Comparison of ENCODE assay signal across 9 cellular contexts in the genomic region with DNA sequence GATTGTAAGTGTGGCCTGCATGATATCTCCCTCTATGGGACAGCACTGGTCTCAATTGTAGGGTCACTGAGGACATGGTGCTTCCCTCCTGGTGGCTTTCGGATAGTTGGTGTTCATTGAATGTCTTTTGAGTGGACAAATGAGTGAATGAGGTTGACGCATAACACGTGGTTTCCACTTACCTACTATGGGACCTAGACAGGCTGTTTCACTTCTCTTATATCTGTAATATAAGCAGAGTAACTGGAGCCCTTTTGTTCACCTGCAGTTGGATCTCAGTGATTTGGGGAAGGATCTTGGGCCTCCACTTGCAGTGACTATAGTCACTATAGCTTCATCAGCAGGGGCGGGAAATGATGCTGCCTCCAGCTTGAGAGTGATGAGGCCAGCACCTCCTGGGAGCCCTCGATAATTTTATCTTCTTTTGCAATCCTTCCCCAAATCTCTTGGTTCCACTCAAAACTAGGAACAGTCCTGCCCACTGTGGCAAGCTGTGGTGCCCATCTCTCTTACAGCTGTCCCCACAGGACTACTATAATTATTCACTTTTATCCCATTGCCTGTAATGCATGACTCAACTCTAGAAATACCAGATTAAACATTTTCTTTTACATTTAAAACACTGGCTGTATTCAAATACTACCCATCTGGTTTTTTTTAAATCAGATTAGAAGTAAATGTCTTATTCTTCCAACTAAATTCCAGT.
DNase-seq lines count a peak whose midpoint lies in the region; ATAC-seq and TF ChIP-seq lines count a peak whose summit lies in the region.
"Had no signal": no experiment of that assay in that cellular context is flagged by ENCODE, and none has a peak within 500 bp of the region (broad histone marks: within the 10 kb centered on the region; RNA-seq: fewer than 3 reads in every experiment).

No MANE protein-coding gene starts in this region.

- intact Hi-C loops in CD14-positive monocyte (cut with micrococcal nuclease), result no loop called here

- peak; percentile 52 for ATAC-seq in GM18907 (IDR thresholded peaks at IDR 0.05; ENCODE audit: unreplicated experiment)
- peak; percentile 67 for ATAC-seq in HG02973 (IDR thresholded peaks at IDR 0.05; ENCODE audit: unreplicated experiment)
- ATAC-seq in activated naive CD4-positive, alpha-beta T cell treated with anti-CD3 and anti-CD28 coated beads, Interleukin-2, amount 50 U/mL, for 72 hours, result peak; percentile 29 to 31
- no peak for ATAC-seq in HG03280 (IDR thresholded peaks at IDR 0.05; ENCODE audit: unreplicated experiment)
- ATAC-seq: Right ventricle myocardium inferior had no signal

- H3K27ac Mint-ChIP-seq in CD14-positive monocyte, result peak overlapping the region; percentile 1 to 81 (median 42)
- H3K27ac Mint-ChIP-seq in activated naive CD4-positive, alpha-beta T cell treated with anti-CD3 and anti-CD28 coated beads, Interleukin-2, amount 50 U/mL, for 72 hours, result peak overlapping the region; percentile 23 to 69

- peaks cover 34% of the 10 kb centered on the region for H3K4me1 Mint-ChIP-seq in CD14-positive monocyte

- no peak for DNase-seq in CD14-positive monocyte (ENCODE audit: low spot score)
- peak in 1 of 2 donors; percentile 37 for DNase-seq in activated naive CD4-positive, alpha-beta T cell treated with anti-CD3 and anti-CD28 coated beads, Interleukin-2, amount 50 U/mL, for 72 hours (ENCODE audit: low spot score in 2 of 2)
- no peak for DNase-seq in DMS 273 (lab: John Stamatoyannopoulos, UW; ENCODE audit: unreplicated experiment)
- no peak for DNase-seq in SIG-M5 treated with dmso at 0.1 percent for 504 hours (lab: John Stamatoyannopoulos, UW; ENCODE audit: unreplicated experiment)
- DNase-seq in NCI-H2107 treated with DMSO at 0.1 percent for 48 hours (lab: John Stamatoyannopoulos, UW; ENCODE audit: unreplicated experiment), result no peak

- peaks cover 0 to 1% (median 0%) of the 10 kb centered on the region in 7 donors for H3K9me3 Mint-ChIP-seq in CD14-positive monocyte
- H3K9me3 Mint-ChIP-seq in activated naive CD4-positive, alpha-beta T cell treated with anti-CD3 and anti-CD28 coated beads, Interleukin-2, amount 50 U/mL, for 72 hours, result peaks cover 0 to 10% of the 10 kb centered on the region in 2 donors

- H3K36me3 Mint-ChIP-seq in CD14-positive monocyte, result peaks cover 38 to 41% of the 10 kb centered on the region in 2 donors
- peaks cover 0 to 34% of the 10 kb centered on the region in 2 donors for H3K36me3 Mint-ChIP-seq in activated naive CD4-positive, alpha-beta T cell treated with anti-CD3 and anti-CD28 coated beads, Interleukin-2, amount 50 U/mL, for 72 hours

- TF ChIP-seq CTCF in CD14-positive monocyte (IDR thresholded peaks at IDR 0.05), result no peak

- peaks cover 0 to 2% (median 0%) of the 10 kb centered on the region in 3 donors for H3K27me3 Mint-ChIP-seq in CD14-positive monocyte (ENCODE audit: low read depth in 3 of 3)

- peak overlapping the region in 1 of 2 donors; percentile 46 for H3K4me3 Mint-ChIP-seq in CD14-positive monocyte
